In the genomic region with DNA sequence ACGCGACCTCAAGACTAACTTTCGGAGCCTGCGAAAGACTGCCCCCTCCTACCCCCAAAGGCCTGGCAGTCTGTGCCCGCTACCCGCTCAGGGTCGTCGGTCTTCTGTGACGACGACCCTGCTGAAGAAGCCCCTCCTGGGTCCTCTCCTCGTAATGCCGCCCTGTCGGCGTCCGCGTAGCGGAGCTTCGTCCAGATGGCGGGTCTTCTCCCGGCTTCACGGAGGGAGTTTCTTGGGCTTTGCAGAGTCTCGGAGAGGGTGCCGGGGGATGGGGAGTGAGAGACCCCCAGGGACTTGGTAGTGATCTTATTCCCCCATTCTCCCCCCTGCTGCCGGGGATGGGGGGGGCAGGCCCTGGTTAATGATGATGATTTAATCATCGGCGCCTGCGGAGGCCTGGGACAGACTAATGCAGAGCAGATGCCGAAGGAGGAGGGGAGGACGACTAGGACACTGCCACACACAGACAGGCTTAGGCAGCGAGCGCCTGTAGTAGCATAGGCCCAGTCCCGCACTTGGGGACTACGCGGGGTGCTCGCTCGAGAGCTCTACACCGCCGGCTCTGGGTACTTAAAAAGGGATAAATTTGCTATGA, we compare ENCODE assay signal across 8 cellular contexts. TPM values are rescaled to one million over a fixed set of nuclear protein-coding genes. Genes with fewer than 3 reads are reported as not detected.
DNase-seq lines count a peak whose midpoint lies in the region; ATAC-seq and TF ChIP-seq lines count a peak whose summit lies in the region.

No MANE protein-coding gene starts in this region.

- peak overlapping the region; percentile 97 for H3K4me3 Mint-ChIP-seq in activated T-helper 2 cell treated with anti-CD3 and anti-CD28 coated beads, Interferon-gamma antibody, Interleukin-2, Interleukin-4, amounts not matched to agents 10 μg/mL and 5 μg/mL and 100 μg/mL, durations not matched to agents 14 hours and 24 hours and 36 hours (ENCODE audit: low read depth)
- H3K4me3 Mint-ChIP-seq in progenitor cell of endocrine pancreas (ENCODE audit: low read depth): peak overlapping the region; percentile 99

- in situ Hi-C loops in Caki2 (cut with HindIII; ENCODE audit: low pct_unique_long_range_greater_than_20kb, low sequenced_read_pairs): no loop called here

- H4K20me1 ChIP-seq in Loucy (ENCODE audit: insufficient read depth, low read length, poor library complexity, severe bottlenecking): no peaks in the 10 kb centered on the region

- DNase-seq in Caki2 (ENCODE audit: low read depth): peak; percentile 54
- no peak for DNase-seq in activated T-helper 2 cell treated with anti-CD3 and anti-CD28 coated beads, Interferon-gamma antibody, Interleukin-2, Interleukin-4, amounts not matched to agents 10 μg/mL and 5 μg/mL and 100 μg/mL, durations not matched to agents 14 hours and 24 hours and 36 hours (ENCODE audit: low spot score)
- peak; percentile 19 for DNase-seq in glomerular visceral epithelial cell (ENCODE audit: extremely low spot score)
- no peak for DNase-seq in progenitor cell of endocrine pancreas (ENCODE audit: low spot score, unreplicated experiment)

- no peaks in the 10 kb centered on the region for H3K9me3 ChIP-seq in Loucy (ENCODE audit: insufficient read depth, low read depth, low read length)

- ATAC-seq in GM21528 (IDR thresholded peaks at IDR 0.05; ENCODE audit: low FRiP score, unreplicated experiment) (peak; percentile 18), HG02678 (IDR thresholded peaks at IDR 0.05; ENCODE audit: unreplicated experiment) (no peak), GM19452 (IDR thresholded peaks at IDR 0.05; ENCODE audit: unreplicated experiment) (no peak)

- H3K36me3 ChIP-seq in Loucy (ENCODE audit: insufficient read depth, low read length): no peaks in the 10 kb centered on the region

- peaks cover 47% of the 10 kb centered on the region for H3K4me1 Mint-ChIP-seq in activated T-helper 2 cell treated with anti-CD3 and anti-CD28 coated beads, Interferon-gamma antibody, Interleukin-2, Interleukin-4, amounts not matched to agents 10 μg/mL and 5 μg/mL and 100 μg/mL, durations not matched to agents 14 hours and 24 hours and 36 hours (ENCODE audit: low read depth)
- peaks cover 27% of the 10 kb centered on the region for H3K4me1 Mint-ChIP-seq in progenitor cell of endocrine pancreas (ENCODE audit: low read depth)

- peaks cover 17% of the 10 kb centered on the region; the same call in 1 of the 2 replicates for H3K79me2 ChIP-seq in Loucy (ENCODE audit: insufficient read depth, low read length)

- H3K4me3 ChIP-seq in Loucy (ENCODE audit: low read length, poor library complexity, severe bottlenecking): peak overlapping the region; percentile 86

- H3K9me2 ChIP-seq in Loucy (replicated peaks; ENCODE audit: low read depth, low read length): no peaks in the 10 kb centered on the region

- H3K9me3 Mint-ChIP-seq in activated T-helper 2 cell treated with anti-CD3 and anti-CD28 coated beads, Interferon-gamma antibody, Interleukin-2, Interleukin-4, amounts not matched to agents 10 μg/mL and 5 μg/mL and 100 μg/mL, durations not matched to agents 14 hours and 24 hours and 36 hours: no peaks in the 10 kb centered on the region
- no peaks in the 10 kb centered on the region for H3K9me3 Mint-ChIP-seq in progenitor cell of endocrine pancreas (ENCODE audit: low read depth)

- peak overlapping the region; percentile 100 for H3K27ac Mint-ChIP-seq in activated T-helper 2 cell treated with anti-CD3 and anti-CD28 coated beads, Interferon-gamma antibody, Interleukin-2, Interleukin-4, amounts not matched to agents 10 μg/mL and 5 μg/mL and 100 μg/mL, durations not matched to agents 14 hours and 24 hours and 36 hours
- peak overlapping the region; percentile 100 for H3K27ac Mint-ChIP-seq in progenitor cell of endocrine pancreas

- intact Hi-C loops in activated T-helper 2 cell treated with anti-CD3 and anti-CD28 coated beads, Interferon-gamma antibody, Interleukin-2, Interleukin-4, amounts not matched to agents 10 μg/mL and 5 μg/mL and 100 μg/mL, durations not matched to agents 14 hours and 24 hours and 36 hours (cut with micrococcal nuclease): loop anchor here (1.0 kb wide), 2 partner anchors 21 to 50 kb away; partner anchors contain the start of genes AUP1, HTRA2 and WBP1

- peaks cover 25% of the 10 kb centered on the region for H3K27me3 Mint-ChIP-seq in activated T-helper 2 cell treated with anti-CD3 and anti-CD28 coated beads, Interferon-gamma antibody, Interleukin-2, Interleukin-4, amounts not matched to agents 10 μg/mL and 5 μg/mL and 100 μg/mL, durations not matched to agents 14 hours and 24 hours and 36 hours (ENCODE audit: low read depth)
- H3K27me3 Mint-ChIP-seq in progenitor cell of endocrine pancreas: peaks cover 36% of the 10 kb centered on the region

- H3K4me2 ChIP-seq in Loucy (ENCODE audit: low read depth, low read length, poor library complexity, severe bottlenecking): peak overlapping the region; percentile 99

- H3K27me3 ChIP-seq in Loucy (ENCODE audit: insufficient read depth, low read length, poor library complexity, severe bottlenecking): peaks cover 3% of the 10 kb centered on the region

- H2AFZ ChIP-seq in Loucy (ENCODE audit: low read length): peak overlapping the region; percentile 96

- H3K4me1 ChIP-seq in Loucy (ENCODE audit: insufficient read depth, low read length, poor library complexity, severe bottlenecking): peaks cover 21% of the 10 kb centered on the region

- peak overlapping the region; percentile 85 for H3K9ac ChIP-seq in Loucy (ENCODE audit: low read depth, low read length, poor library complexity, severe bottlenecking)

- TF ChIP-seq CTCF in Loucy (conservative IDR thresholded peaks at IDR 0.05; ENCODE audit: low read length) (no peak), progenitor cell of endocrine pancreas (IDR thresholded peaks at IDR 0.05; ENCODE audit: unreplicated experiment) (no peak)

- no peaks in the 10 kb centered on the region for H3F3A ChIP-seq in Loucy (ENCODE audit: low read depth)

- peaks cover 36% of the 10 kb centered on the region for H3K36me3 Mint-ChIP-seq in activated T-helper 2 cell treated with anti-CD3 and anti-CD28 coated beads, Interferon-gamma antibody, Interleukin-2, Interleukin-4, amounts not matched to agents 10 μg/mL and 5 μg/mL and 100 μg/mL, durations not matched to agents 14 hours and 24 hours and 36 hours (ENCODE audit: low read depth)
- H3K36me3 Mint-ChIP-seq in progenitor cell of endocrine pancreas (ENCODE audit: insufficient read depth): peaks cover 12% of the 10 kb centered on the region

RNA-seq across cellular contexts. Expression of gene PCGF1, which starts 0.5 kb away (rescaled TPM):
- 19.9 and 30.5 TPM in 2 replicates for total RNA-seq in Caki2 (2014; rRNA removed; shearing (Covaris generic); ENCODE audit: low replicate concordance)
- 36.5 and 39.7 TPM in 2 replicates for total RNA-seq in activated T-helper 2 cell treated with anti-CD3 and anti-CD28 coated beads, Interferon-gamma antibody, Interleukin-2, Interleukin-4, amounts not matched to agents 10 μg/mL and 5 μg/mL and 100 μg/mL, durations not matched to agents 14 hours and 24 hours and 36 hours
- total RNA-seq in progenitor cell of endocrine pancreas: 23.3 and 24.4 TPM in 2 replicates

RNA-seq across cellular contexts. Expression of gene TLX2, which starts 6.2 kb away (rescaled TPM):
- total RNA-seq in Caki2 (2014; rRNA removed; shearing (Covaris generic); ENCODE audit: low replicate concordance): not detected in 2 replicates
- 0.82 and 0.92 TPM in 2 replicates for total RNA-seq in activated T-helper 2 cell treated with anti-CD3 and anti-CD28 coated beads, Interferon-gamma antibody, Interleukin-2, Interleukin-4, amounts not matched to agents 10 μg/mL and 5 μg/mL and 100 μg/mL, durations not matched to agents 14 hours and 24 hours and 36 hours
- 0.33 TPM in 1 of 2 replicates, not detected in the other for total RNA-seq in progenitor cell of endocrine pancreas

RNA-seq across cellular contexts. Expression of gene LBX2, which starts 8.6 kb away (rescaled TPM):
- 28.5 and 41.0 TPM in 2 replicates for total RNA-seq in Caki2 (2014; rRNA removed; shearing (Covaris generic); ENCODE audit: low replicate concordance)
- 1.6 and 2.2 TPM in 2 replicates for total RNA-seq in activated T-helper 2 cell treated with anti-CD3 and anti-CD28 coated beads, Interferon-gamma antibody, Interleukin-2, Interleukin-4, amounts not matched to agents 10 μg/mL and 5 μg/mL and 100 μg/mL, durations not matched to agents 14 hours and 24 hours and 36 hours
- 7.3 and 9.3 TPM in 2 replicates for total RNA-seq in progenitor cell of endocrine pancreas

RNA-seq across cellular contexts. Expression of gene DQX1, which starts 18.0 kb away (rescaled TPM):
- not detected in 2 replicates for total RNA-seq in Caki2 (2014; rRNA removed; shearing (Covaris generic); ENCODE audit: low replicate concordance)
- 0.39 and 0.94 TPM in 2 replicates for total RNA-seq in activated T-helper 2 cell treated with anti-CD3 and anti-CD28 coated beads, Interferon-gamma antibody, Interleukin-2, Interleukin-4, amounts not matched to agents 10 μg/mL and 5 μg/mL and 100 μg/mL, durations not matched to agents 14 hours and 24 hours and 36 hours
- 1.5 and 1.7 TPM in 2 replicates for total RNA-seq in progenitor cell of endocrine pancreas

RNA-seq across cellular contexts. Expression of gene AUP1, which starts 21.5 kb away (rescaled TPM):
- 128 and 130 TPM in 2 replicates for total RNA-seq in Caki2 (2014; rRNA removed; shearing (Covaris generic); ENCODE audit: low replicate concordance)
- 155 TPM in 2 replicates for total RNA-seq in activated T-helper 2 cell treated with anti-CD3 and anti-CD28 coated beads, Interferon-gamma antibody, Interleukin-2, Interleukin-4, amounts not matched to agents 10 μg/mL and 5 μg/mL and 100 μg/mL, durations not matched to agents 14 hours and 24 hours and 36 hours
- 110 and 115 TPM in 2 replicates for total RNA-seq in progenitor cell of endocrine pancreas

Comparison
In these comparisons a context has a peak if more than half of its experiments do, and no peak if none do; other contexts are left out.
1. DNase-seq: peak in Caki2 (single experiment) and glomerular visceral epithelial cell (single experiment); none in activated T-helper 2 cell treated with anti-CD3 and anti-CD28 coated beads, Interferon-gamma antibody, Interleukin-2, Interleukin-4, amounts not matched to agents 10 μg/mL and 5 μg/mL and 100 μg/mL, durations not matched to agents 14 hours and 24 hours and 36 hours (single experiment) and progenitor cell of endocrine pancreas (single experiment).